Comparison of ENCODE assay signal across 8 cellular contexts in genomic region chr1:29869802-29870201, GRCh38.
"Had no signal": no experiment of that assay in that cellular context is flagged by ENCODE, and none has a peak within 500 bp of the region (broad histone marks: within the 10 kb centered on the region; RNA-seq: fewer than 3 reads in every experiment).

No MANE protein-coding gene starts in this region.

- FAIRE-seq: G401.6, GM12878, GM12891, GM12892, GM18507, GM19239 had no signal

- ATAC-seq: GM12878 had no signal

- H3K4me3 ChIP-seq: GM12878 had no signal

- DNase-seq: GDM1, GF-D8 had no signal
